Comparison of ENCODE assay signal across 25 cellular contexts in the genomic region with DNA sequence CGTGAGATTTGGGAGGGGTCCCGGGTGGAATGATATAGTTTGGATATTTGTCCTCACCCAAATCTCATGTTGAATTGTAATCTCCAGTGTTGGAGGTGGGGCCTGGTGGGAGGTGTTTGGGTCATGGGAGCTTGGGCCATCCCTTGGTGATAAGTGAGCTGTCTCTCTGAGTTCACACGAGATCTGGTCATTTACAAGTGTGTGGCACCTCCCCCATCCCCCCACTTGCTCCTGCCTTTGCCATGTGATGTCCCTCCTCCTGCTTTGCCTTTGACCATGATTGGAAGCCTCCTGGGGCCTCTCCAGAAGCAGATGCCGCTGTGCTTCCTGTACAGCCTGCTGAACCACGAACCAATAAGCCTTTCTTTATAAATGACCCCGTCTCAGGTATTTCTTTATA.
"Had no signal": no experiment of that assay in that cellular context is flagged by ENCODE, and none has a peak within 500 bp of the region (broad histone marks: within the 10 kb centered on the region; RNA-seq: fewer than 3 reads in every experiment).

No MANE protein-coding gene starts in this region.

- DNase-seq: dorsolateral prefrontal cortex; effector CD8-positive, alpha-beta T cell; endodermal cell; foreskin fibroblast; gastrocnemius medialis; mammary epithelial cell; mesendoderm; midbrain; naive thymus-derived CD8-positive, alpha-beta T cell; nephron progenitor cell; stimulated activated CD4-positive, alpha-beta T cell treated with anti-CD3 and anti-CD28 coated beads, Interleukin-2, amount 100 ng/mL, for 24 hours; stimulated activated CD4-positive, alpha-beta T cell treated with anti-CD3 and anti-CD28 coated beads, Interleukin-4, amount 100 ng/mL, for 24 hours; stimulated activated naive CD4-positive, alpha-beta T cell treated with Interleukin-2 at 50 U/mL for 16 hours; stomach; thyroid gland; trophoblast cell had no signal

- H3K4me3 Mint-ChIP-seq: endodermal cell; naive thymus-derived CD8-positive, alpha-beta T cell; nephron progenitor cell; stimulated activated effector memory CD8-positive, alpha-beta T cell treated with anti-CD3 and anti-CD28 coated beads, Interleukin-12 subunit alpha, Interleukin-12 subunit beta, amount 100 ng/mL, for 72 hours had no signal

- H3K27me3 ChIP-seq: dorsolateral prefrontal cortex, gastrocnemius medialis, neutrophil, pancreas, stomach, thyroid gland, vagina had no signal

- H3K36me3 Mint-ChIP-seq: stimulated activated effector memory CD8-positive, alpha-beta T cell treated with anti-CD3 and anti-CD28 coated beads, Interleukin-12 subunit alpha, Interleukin-12 subunit beta, amount 100 ng/mL, for 72 hours had no signal

- H3K4me3 ChIP-seq: dorsolateral prefrontal cortex, gastrocnemius medialis, pancreas, smooth muscle cell, stomach, thyroid gland, vagina had no signal

- H3K9me3 ChIP-seq: gastrocnemius medialis, pancreas, thyroid gland, vagina had no signal

- H3K27ac ChIP-seq: dorsolateral prefrontal cortex, epithelial cell of prostate, gastrocnemius medialis, neutrophil, pancreas, stomach, thyroid gland, vagina had no signal

- H3K27me3 Mint-ChIP-seq: naive thymus-derived CD8-positive, alpha-beta T cell had no signal

- H3K27ac Mint-ChIP-seq: endodermal cell; nephron progenitor cell; stimulated activated effector memory CD8-positive, alpha-beta T cell treated with anti-CD3 and anti-CD28 coated beads, Interleukin-12 subunit alpha, Interleukin-12 subunit beta, amount 100 ng/mL, for 72 hours had no signal

- ATAC-seq: esophagus mucosa; gastrocnemius medialis; left lobe of liver; naive thymus-derived CD8-positive, alpha-beta T cell; pancreas; sciatic nerve; stimulated activated effector memory CD8-positive, alpha-beta T cell treated with anti-CD3 and anti-CD28 coated beads, Interleukin-12 subunit alpha, Interleukin-12 subunit beta, amount 100 ng/mL, for 72 hours had no signal

- H3K4me1 ChIP-seq: pancreas had no signal
